ENCODE assay signal across 18 cellular contexts in the genomic region with DNA sequence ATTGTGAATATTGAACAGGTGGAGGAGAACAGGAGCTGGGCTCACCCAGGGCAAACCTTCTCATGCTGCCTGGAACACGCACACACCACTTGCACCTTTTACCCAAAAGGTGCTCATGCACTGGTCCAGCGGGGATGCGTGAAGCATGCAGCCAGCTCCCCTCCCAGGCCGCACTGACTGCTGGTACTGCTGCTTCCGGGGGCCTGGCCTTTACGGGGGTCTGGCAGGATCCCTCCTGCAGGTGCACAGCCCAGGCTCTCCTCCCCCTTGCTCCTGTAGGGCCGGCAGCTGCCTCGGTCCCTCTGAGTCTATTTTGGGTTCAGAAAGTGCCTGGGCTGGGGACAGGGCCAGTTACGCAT.
A peak's percentile ranks its signal among the peaks of the same experiment; 100 is the strongest.
DNase-seq lines count a peak whose midpoint lies in the region; ATAC-seq and TF ChIP-seq lines count a peak whose summit lies in the region.
"Had no signal": no experiment of that assay in that cellular context is flagged by ENCODE, and none has a peak within 500 bp of the region (broad histone marks: within the 10 kb centered on the region; RNA-seq: fewer than 3 reads in every experiment).

No MANE protein-coding gene starts in this region.

- H3K36me3 Mint-ChIP-seq in WTC11 (no peaks in the 10 kb centered on the region; the same call in 1 of the 2 replicates), neural crest cell (ENCODE audit: low read depth) (peaks cover 2% of the 10 kb centered on the region)

- no peaks in the 10 kb centered on the region for H3K4me1 Mint-ChIP-seq in WTC11
- H3K4me1 Mint-ChIP-seq in neural crest cell: no peaks in the 10 kb centered on the region

- H3K36me3 ChIP-seq in right atrium auricular region (no peaks in the 10 kb centered on the region), tibial artery (no peaks in the 10 kb centered on the region)

- ATAC-seq in WTC11 (no peak), HG03097 (IDR thresholded peaks at IDR 0.05; ENCODE audit: low FRiP score, unreplicated experiment) (no peak), GM21390 (IDR thresholded peaks at IDR 0.05; ENCODE audit: unreplicated experiment) (no peak)
- ATAC-seq: PC-3 had no signal

- CTCF ChIA-PET in WTC11 (lab: Charles Lee): no interaction called here

- H3K4me3 Mint-ChIP-seq in WTC11: no peak overlapping the region
- no peak overlapping the region for H3K4me3 Mint-ChIP-seq in neural crest cell

- H3K9me3 Mint-ChIP-seq in WTC11 (no peaks in the 10 kb centered on the region), neural crest cell (no peaks in the 10 kb centered on the region)

- H3K27me3 Mint-ChIP-seq in WTC11 (ENCODE audit: low read depth) (no peaks in the 10 kb centered on the region; the same call in 1 of the 2 replicates), neural crest cell (ENCODE audit: low read depth) (no peaks in the 10 kb centered on the region)

- no peaks in the 10 kb centered on the region for H3K27me3 ChIP-seq in right atrium auricular region
- H3K27me3 ChIP-seq in tibial artery: no peaks in the 10 kb centered on the region

- H3K4me3 ChIP-seq in right atrium auricular region (no peak overlapping the region), tibial artery (no peak overlapping the region)

- no peaks in the 10 kb centered on the region for H3K4me1 ChIP-seq in right atrium auricular region
- H3K4me1 ChIP-seq in tibial artery: no peaks in the 10 kb centered on the region

- no peak for TF ChIP-seq CTCF in right atrium auricular region (IDR thresholded peaks at IDR 0.05)
- no peak for TF ChIP-seq CTCF in WTC11 (IDR thresholded peaks at IDR 0.05)
- TF ChIP-seq CTCF in neural crest cell (conservative IDR thresholded peaks at IDR 0.05): no peak
- no peak for TF ChIP-seq CTCF in tibial artery (IDR thresholded peaks at IDR 0.05)

- H3K9me3 ChIP-seq in right atrium auricular region (no peaks in the 10 kb centered on the region), tibial artery (no peaks in the 10 kb centered on the region)

- H3K27ac Mint-ChIP-seq in WTC11: no peak overlapping the region
- H3K27ac Mint-ChIP-seq in neural crest cell (ENCODE audit: unreplicated experiment): peak overlapping the region; percentile 30

- intact Hi-C loops in cardiac septum (cut with DNase I) (no loop called here), tibial artery (cut with DNase I; ENCODE audit: low total_unique reads) (no loop called here)

- DNase-seq in cardiac septum (ENCODE audit: low spot score): peak; percentile 65
- no peak for DNase-seq in right atrium auricular region (ENCODE audit: low spot score)
- DNase-seq in WTC11 (ENCODE audit: low spot score): peak; percentile 9
- no peak for DNase-seq in neural crest cell (ENCODE audit: low read depth, low spot score)
- peak; percentile 12 to 48 for DNase-seq in tibial artery
- DNase-seq in NCI-H146 treated with DMSO at 0.1 percent for 48 hours (lab: John Stamatoyannopoulos, UW; ENCODE audit: unreplicated experiment): no peak
- DNase-seq: COR-L47, DMS 273 treated with DMSO at 0.1 percent for 48 hours, DND-41, KBM-7, NCI-H1436, NCI-H2029, NCI-H526, PC-3, RPMI8226 had no signal

- H3K27ac ChIP-seq in right atrium auricular region (no peak overlapping the region), tibial artery (no peak overlapping the region)
- H3K27ac ChIP-seq: C4-2B had no signal

- POLR2A ChIA-PET in WTC11 (lab: Charles Lee): no interaction called here

TF ChIP-seq in WTC11, 78 proteins besides CTCF, POLR2A, EP300 and RAD21:
- TF ChIP-seq, protein P1, sequence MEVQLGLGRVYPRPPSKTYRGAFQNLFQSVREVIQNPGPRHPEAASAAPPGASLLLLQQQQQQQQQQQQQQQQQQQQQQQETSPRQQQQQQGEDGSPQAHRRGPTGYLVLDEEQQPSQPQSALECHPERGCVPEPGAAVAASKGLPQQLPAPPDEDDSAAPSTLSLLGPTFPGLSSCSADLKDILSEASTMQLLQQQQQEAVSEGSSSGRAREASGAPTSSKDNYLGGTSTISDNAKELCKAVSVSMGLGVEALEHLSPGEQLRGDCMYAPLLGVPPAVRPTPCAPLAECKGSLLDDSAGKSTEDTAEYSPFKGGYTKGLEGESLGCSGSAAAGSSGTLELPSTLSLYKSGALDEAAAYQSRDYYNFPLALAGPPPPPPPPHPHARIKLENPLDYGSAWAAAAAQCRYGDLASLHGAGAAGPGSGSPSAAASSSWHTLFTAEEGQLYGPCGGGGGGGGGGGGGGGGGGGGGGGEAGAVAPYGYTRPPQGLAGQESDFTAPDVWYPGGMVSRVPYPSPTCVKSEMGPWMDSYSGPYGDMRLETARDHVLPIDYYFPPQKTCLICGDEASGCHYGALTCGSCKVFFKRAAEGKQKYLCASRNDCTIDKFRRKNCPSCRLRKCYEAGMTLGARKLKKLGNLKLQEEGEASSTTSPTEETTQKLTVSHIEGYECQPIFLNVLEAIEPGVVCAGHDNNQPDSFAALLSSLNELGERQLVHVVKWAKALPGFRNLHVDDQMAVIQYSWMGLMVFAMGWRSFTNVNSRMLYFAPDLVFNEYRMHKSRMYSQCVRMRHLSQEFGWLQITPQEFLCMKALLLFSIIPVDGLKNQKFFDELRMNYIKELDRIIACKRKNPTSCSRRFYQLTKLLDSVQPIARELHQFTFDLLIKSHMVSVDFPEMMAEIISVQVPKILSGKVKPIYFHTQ (CRISPR knock-in tag; IDR thresholded peaks at IDR 0.05): no peak
- TF ChIP-seq, protein P2, sequence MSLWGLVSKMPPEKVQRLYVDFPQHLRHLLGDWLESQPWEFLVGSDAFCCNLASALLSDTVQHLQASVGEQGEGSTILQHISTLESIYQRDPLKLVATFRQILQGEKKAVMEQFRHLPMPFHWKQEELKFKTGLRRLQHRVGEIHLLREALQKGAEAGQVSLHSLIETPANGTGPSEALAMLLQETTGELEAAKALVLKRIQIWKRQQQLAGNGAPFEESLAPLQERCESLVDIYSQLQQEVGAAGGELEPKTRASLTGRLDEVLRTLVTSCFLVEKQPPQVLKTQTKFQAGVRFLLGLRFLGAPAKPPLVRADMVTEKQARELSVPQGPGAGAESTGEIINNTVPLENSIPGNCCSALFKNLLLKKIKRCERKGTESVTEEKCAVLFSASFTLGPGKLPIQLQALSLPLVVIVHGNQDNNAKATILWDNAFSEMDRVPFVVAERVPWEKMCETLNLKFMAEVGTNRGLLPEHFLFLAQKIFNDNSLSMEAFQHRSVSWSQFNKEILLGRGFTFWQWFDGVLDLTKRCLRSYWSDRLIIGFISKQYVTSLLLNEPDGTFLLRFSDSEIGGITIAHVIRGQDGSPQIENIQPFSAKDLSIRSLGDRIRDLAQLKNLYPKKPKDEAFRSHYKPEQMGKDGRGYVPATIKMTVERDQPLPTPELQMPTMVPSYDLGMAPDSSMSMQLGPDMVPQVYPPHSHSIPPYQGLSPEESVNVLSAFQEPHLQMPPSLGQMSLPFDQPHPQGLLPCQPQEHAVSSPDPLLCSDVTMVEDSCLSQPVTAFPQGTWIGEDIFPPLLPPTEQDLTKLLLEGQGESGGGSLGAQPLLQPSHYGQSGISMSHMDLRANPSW (CRISPR knock-in tag; conservative IDR thresholded peaks at IDR 0.05; ENCODE audit: low read depth): no peak
- TF ChIP-seq, protein P3, sequence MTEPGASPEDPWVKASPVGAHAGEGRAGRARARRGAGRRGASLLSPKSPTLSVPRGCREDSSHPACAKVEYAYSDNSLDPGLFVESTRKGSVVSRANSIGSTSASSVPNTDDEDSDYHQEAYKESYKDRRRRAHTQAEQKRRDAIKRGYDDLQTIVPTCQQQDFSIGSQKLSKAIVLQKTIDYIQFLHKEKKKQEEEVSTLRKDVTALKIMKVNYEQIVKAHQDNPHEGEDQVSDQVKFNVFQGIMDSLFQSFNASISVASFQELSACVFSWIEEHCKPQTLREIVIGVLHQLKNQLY (CRISPR knock-in tag; IDR thresholded peaks at IDR 0.05): no peak
- TF ChIP-seq, protein P4, sequence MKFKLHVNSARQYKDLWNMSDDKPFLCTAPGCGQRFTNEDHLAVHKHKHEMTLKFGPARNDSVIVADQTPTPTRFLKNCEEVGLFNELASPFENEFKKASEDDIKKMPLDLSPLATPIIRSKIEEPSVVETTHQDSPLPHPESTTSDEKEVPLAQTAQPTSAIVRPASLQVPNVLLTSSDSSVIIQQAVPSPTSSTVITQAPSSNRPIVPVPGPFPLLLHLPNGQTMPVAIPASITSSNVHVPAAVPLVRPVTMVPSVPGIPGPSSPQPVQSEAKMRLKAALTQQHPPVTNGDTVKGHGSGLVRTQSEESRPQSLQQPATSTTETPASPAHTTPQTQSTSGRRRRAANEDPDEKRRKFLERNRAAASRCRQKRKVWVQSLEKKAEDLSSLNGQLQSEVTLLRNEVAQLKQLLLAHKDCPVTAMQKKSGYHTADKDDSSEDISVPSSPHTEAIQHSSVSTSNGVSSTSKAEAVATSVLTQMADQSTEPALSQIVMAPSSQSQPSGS (CRISPR knock-in tag; IDR thresholded peaks at IDR 0.05; ENCODE audit: borderline replicate concordance, low read depth): no peak
- TF ChIP-seq NR1H2 (CRISPR knock-in tag; IDR thresholded peaks at IDR 0.05): no peak
- TF ChIP-seq, protein P5, sequence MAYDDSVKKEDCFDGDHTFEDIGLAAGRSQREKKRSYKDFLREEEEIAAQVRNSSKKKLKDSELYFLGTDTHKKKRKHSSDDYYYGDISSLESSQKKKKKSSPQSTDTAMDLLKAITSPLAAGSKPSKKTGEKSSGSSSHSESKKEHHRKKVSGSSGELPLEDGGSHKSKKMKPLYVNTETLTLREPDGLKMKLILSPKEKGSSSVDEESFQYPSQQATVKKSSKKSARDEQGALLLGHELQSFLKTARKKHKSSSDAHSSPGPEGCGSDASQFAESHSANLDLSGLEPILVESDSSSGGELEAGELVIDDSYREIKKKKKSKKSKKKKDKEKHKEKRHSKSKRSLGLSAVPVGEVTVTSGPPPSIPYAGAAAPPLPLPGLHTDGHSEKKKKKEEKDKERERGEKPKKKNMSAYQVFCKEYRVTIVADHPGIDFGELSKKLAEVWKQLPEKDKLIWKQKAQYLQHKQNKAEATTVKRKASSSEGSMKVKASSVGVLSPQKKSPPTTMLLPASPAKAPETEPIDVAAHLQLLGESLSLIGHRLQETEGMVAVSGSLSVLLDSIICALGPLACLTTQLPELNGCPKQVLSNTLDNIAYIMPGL (CRISPR knock-in tag; IDR thresholded peaks at IDR 0.05): no peak
- TF ChIP-seq GABPB1 (CRISPR knock-in tag; IDR thresholded peaks at IDR 0.05): no peak
- no peak for TF ChIP-seq ZNF263 (CRISPR knock-in tag; IDR thresholded peaks at IDR 0.05; ENCODE audit: low read depth)
- TF ChIP-seq SMAD4 (CRISPR knock-in tag; IDR thresholded peaks at IDR 0.05): no peak
- TF ChIP-seq, protein P6, sequence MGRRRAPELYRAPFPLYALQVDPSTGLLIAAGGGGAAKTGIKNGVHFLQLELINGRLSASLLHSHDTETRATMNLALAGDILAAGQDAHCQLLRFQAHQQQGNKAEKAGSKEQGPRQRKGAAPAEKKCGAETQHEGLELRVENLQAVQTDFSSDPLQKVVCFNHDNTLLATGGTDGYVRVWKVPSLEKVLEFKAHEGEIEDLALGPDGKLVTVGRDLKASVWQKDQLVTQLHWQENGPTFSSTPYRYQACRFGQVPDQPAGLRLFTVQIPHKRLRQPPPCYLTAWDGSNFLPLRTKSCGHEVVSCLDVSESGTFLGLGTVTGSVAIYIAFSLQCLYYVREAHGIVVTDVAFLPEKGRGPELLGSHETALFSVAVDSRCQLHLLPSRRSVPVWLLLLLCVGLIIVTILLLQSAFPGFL (CRISPR knock-in tag; IDR thresholded peaks at IDR 0.05; ENCODE audit: borderline replicate concordance): no peak

Comparison
In these comparisons a context has a peak if more than half of its experiments do, and no peak if none do; other contexts are left out.
1. DNase-seq: peak in cardiac septum (single experiment), WTC11 (single experiment) and tibial artery (2 of 2); none in right atrium auricular region (single experiment), neural crest cell (single experiment) and NCI-H146 treated with DMSO at 0.1 percent for 48 hours (single experiment).